ENCODE assay signal across 8 cellular contexts in the genomic region with DNA sequence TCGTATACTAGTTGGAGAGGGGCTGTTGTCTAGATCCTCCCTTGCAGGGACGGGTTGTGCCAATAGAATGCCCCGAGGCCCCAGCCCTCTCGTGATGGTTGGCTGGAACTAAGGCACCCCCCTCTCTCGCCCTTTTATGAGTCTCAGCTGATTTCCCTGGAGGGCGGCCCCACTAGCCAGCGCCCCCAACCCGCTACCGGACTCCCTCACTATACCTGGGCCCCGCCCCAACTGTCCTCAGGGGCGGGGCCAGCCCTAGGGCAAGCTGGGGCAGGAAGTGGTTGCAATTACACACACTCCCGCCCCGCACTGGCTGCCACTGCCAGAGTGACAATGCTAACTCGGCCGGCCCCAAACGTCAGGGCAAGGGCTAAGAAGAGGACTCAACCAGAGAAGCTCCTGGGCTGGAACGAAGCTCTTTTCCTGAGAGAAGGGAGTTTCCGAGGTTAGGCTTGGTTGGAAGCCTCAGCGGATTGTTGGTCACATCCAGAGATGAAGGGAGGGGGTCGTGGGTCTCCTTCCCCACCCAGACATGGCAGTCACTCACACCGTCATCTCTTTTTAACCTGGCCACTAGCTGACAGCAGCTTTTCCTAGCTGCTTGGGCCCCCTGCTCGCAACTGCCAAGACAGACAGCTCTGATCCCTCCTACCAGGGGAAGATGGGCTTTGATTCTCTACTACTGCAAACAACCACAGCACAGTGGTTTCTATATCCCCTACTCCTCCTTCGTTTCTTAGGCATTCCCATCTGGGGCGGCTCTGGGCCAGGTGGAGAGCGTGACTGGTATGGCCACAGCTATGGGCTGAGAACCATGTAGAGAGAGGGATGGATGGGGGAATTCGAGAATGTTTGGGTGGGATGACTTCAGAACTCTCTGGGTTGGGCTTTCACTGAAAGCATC. TPM values are rescaled to one million over a fixed set of nuclear protein-coding genes. Genes with fewer than 3 reads are reported as not detected.
DNase-seq lines count a peak whose midpoint lies in the region; ATAC-seq and TF ChIP-seq lines count a peak whose summit lies in the region.

No MANE protein-coding gene starts in this region.

- peak overlapping the region; percentile 31 to 56 for H3K27ac ChIP-seq in right atrium auricular region
- H3K27ac ChIP-seq in smooth muscle cell (ENCODE audit: low read depth) = no peak overlapping the region

- H3K9ac ChIP-seq in smooth muscle cell (ENCODE audit: low read depth) = no peak overlapping the region

- ATAC-seq in GM19372 (IDR thresholded peaks at IDR 0.05; ENCODE audit: low read depth, unreplicated experiment) (peak; percentile 85), HG03354 (IDR thresholded peaks at IDR 0.05; ENCODE audit: poor library complexity, severe bottlenecking, unreplicated experiment) (peak; percentile 92)

- no peaks in the 10 kb centered on the region for H3K27me3 ChIP-seq in right atrium auricular region
- H3K27me3 ChIP-seq in smooth muscle cell (ENCODE audit: low read depth) = no peaks in the 10 kb centered on the region

- no peaks in the 10 kb centered on the region for H3K9me3 ChIP-seq in right atrium auricular region
- no peaks in the 10 kb centered on the region for H3K9me3 ChIP-seq in smooth muscle cell (replicated peaks; ENCODE audit: low read depth)

- H4K20me1 ChIP-seq in smooth muscle cell (ENCODE audit: low read depth) = no peaks in the 10 kb centered on the region

- peak overlapping the region; percentile 78 for H3K4me2 ChIP-seq in smooth muscle cell

- H2AFZ ChIP-seq in smooth muscle cell (ENCODE audit: low read depth) = peak overlapping the region; percentile 49

- WGBS in smooth muscle cell (ENCODE audit: low lambda C conversion rate) = 40% methylated on average over 25 of the region's 26 CpGs

- H3F3A ChIP-seq in smooth muscle cell (ENCODE audit: low read depth) = no peaks in the 10 kb centered on the region

- no peaks in the 10 kb centered on the region for H3K36me3 ChIP-seq in right atrium auricular region
- H3K36me3 ChIP-seq in smooth muscle cell (ENCODE audit: low read depth) = no peaks in the 10 kb centered on the region

- DNase-seq in DMS53 (lab: John Stamatoyannopoulos, UW) (peak; percentile 91), NOMO-1 treated with dmso at 0.1 percent for 144 hours (lab: John Stamatoyannopoulos, UW; ENCODE audit: unreplicated experiment) (peak; percentile 55), right atrium auricular region (ENCODE audit: low spot score) (no peak), smooth muscle cell (lab: John Stamatoyannopoulos, UW; ENCODE audit: unreplicated experiment) (no peak), putamen (ENCODE audit: low spot score) (no peak)
- DNase-seq in activated T-cell treated with anti-CD3 and anti-CD28 coated beads, Interleukin-2, amount 50 U/mL, for 1 hour = peak; percentile 60

- TF ChIP-seq CTCF in right atrium auricular region (IDR thresholded peaks at IDR 0.05) = no peak
- TF ChIP-seq CTCF in smooth muscle cell (IDR thresholded peaks at IDR 0.05; ENCODE audit: borderline replicate concordance, insufficient read depth, poor library complexity, severe bottlenecking) = no peak

- H3K4me3 ChIP-seq in right atrium auricular region (peak overlapping the region; percentile 17 to 29), smooth muscle cell (peak overlapping the region; percentile 30)

- H3K79me2 ChIP-seq in smooth muscle cell (ENCODE audit: low read depth) = no peaks in the 10 kb centered on the region

- H3K4me1 ChIP-seq in right atrium auricular region (peaks cover 0 to 6% of the 10 kb centered on the region in 2 donors), smooth muscle cell (ENCODE audit: low read depth) (peaks cover 6% of the 10 kb centered on the region)

RNA-seq across cellular contexts. Expression of gene BCORL1, which starts 21.0 kb away (rescaled TPM):
- total RNA-seq in right atrium auricular region (1 to 10 TPM; 3.1 to 7.5 TPM), smooth muscle cell (3.0 TPM in 2 replicates)
- polyA plus RNA-seq in smooth muscle cell = 8.0 and 14.8 TPM in 2 replicates

RNA-seq across cellular contexts. Expression of gene UTP14A, which starts 55.5 kb away (rescaled TPM):
- total RNA-seq in right atrium auricular region (1 to 10 TPM; 7.6 to 8.3 TPM), smooth muscle cell (7.9 and 12.9 TPM in 2 replicates)
- polyA plus RNA-seq in smooth muscle cell = 5.1 and 6.0 TPM in 2 replicates

Comparison
In these comparisons a context has a peak if more than half of its experiments do, and no peak if none do; other contexts are left out.
1. DNase-seq: peak in DMS53 (single experiment), NOMO-1 treated with dmso at 0.1 percent for 144 hours (single experiment) and activated T-cell treated with anti-CD3 and anti-CD28 coated beads, Interleukin-2, amount 50 U/mL, for 1 hour (single experiment); none in right atrium auricular region (single experiment), smooth muscle cell (single experiment) and putamen (single experiment).